In the genomic region with DNA sequence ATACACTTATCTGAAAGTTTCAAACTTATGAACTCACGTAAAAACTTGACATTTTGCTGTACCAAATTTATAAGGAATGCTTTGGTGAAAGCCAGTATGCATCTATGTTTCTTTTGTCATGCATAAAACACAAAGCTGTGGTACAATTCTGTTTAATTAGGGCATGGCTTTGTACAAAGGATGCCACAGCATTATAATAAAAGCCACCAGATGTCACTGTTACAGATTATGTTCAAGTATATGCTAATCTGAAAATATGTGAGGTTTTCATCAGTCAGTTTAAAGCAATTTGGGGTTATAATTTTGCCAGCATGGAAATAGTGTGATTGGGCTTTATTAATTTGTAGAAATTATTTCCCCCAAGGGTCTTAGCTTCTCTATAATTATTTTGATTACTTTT, we compare ENCODE assay signal across 8 cellular contexts.
DNase-seq lines count a peak whose midpoint lies in the region; ATAC-seq and TF ChIP-seq lines count a peak whose summit lies in the region.

No MANE protein-coding gene starts in this region.

- H3K4me2 ChIP-seq in DND-41 (ENCODE audit: insufficient read depth, low read length) (no peak overlapping the region), OCI-LY3 (ENCODE audit: low read length) (no peak overlapping the region)

- no peak overlapping the region for H3K4me3 ChIP-seq in DND-41 (ENCODE audit: low read depth in 1 of 2, low read length in 2 of 2)
- no peak overlapping the region for H3K4me3 ChIP-seq in OCI-LY3 (ENCODE audit: low read length)

- H3K27me3 ChIP-seq in DND-41 (ENCODE audit: insufficient read depth, low read length, poor library complexity), result no peaks in the 10 kb centered on the region
- H3K27me3 ChIP-seq in OCI-LY3 (ENCODE audit: low read depth, low read length), result no peaks in the 10 kb centered on the region

- H3K36me3 ChIP-seq in DND-41 (ENCODE audit: insufficient read depth, low read length) (no peaks in the 10 kb centered on the region), OCI-LY3 (replicated peaks; ENCODE audit: low read depth, low read length) (no peaks in the 10 kb centered on the region)

- no peaks in the 10 kb centered on the region for H3K79me2 ChIP-seq in DND-41 (ENCODE audit: insufficient read depth, low read length)
- H3K79me2 ChIP-seq in OCI-LY3 (ENCODE audit: low read length), result no peaks in the 10 kb centered on the region

- no peak overlapping the region for H3K9ac ChIP-seq in DND-41 (ENCODE audit: low read depth, low read length)
- no peak overlapping the region for H3K9ac ChIP-seq in OCI-LY3 (ENCODE audit: low read length)

- POLR2A ChIA-PET in WTC11 (lab: Charles Lee), result no interaction called here

- no peaks in the 10 kb centered on the region for H3K9me3 Mint-ChIP-seq in WTC11

- H3K9me3 ChIP-seq in DND-41 (ENCODE audit: insufficient read depth, low read length, severe bottlenecking), result no peaks in the 10 kb centered on the region
- H3K9me3 ChIP-seq in OCI-LY3 (ENCODE audit: insufficient read depth, low read length), result no peaks in the 10 kb centered on the region

- TF ChIP-seq CTCF in DND-41 (IDR thresholded peaks at IDR 0.05; ENCODE audit: borderline replicate concordance, extremely low read depth, low read length, poor library complexity, severe bottlenecking), result peak; percentile 61
- TF ChIP-seq CTCF in OCI-LY3 (IDR thresholded peaks at IDR 0.05; ENCODE audit: low read depth, low read length), result peak; percentile 70
- no peak for TF ChIP-seq CTCF in WTC11 (IDR thresholded peaks at IDR 0.05)

- H3K4me1 Mint-ChIP-seq in WTC11, result peaks cover 4% of the 10 kb centered on the region; the same call in 1 of the 2 replicates

- H2AFZ ChIP-seq in DND-41 (ENCODE audit: low read depth, low read length) (no peak overlapping the region), OCI-LY3 (ENCODE audit: low read depth, low read length) (no peak overlapping the region)

- H4K20me1 ChIP-seq in DND-41 (ENCODE audit: insufficient read depth, low read length) (no peaks in the 10 kb centered on the region), OCI-LY3 (ENCODE audit: insufficient read depth, low read length) (no peaks in the 10 kb centered on the region)

- no peak overlapping the region for H3K27ac Mint-ChIP-seq in WTC11

- H3K27ac ChIP-seq in DND-41 (ENCODE audit: low read length) (no peak overlapping the region), OCI-LY3 (ENCODE audit: low read length) (no peak overlapping the region)

- H3K4me1 ChIP-seq in DND-41 (ENCODE audit: insufficient read depth, low read length) (no peaks in the 10 kb centered on the region), OCI-LY3 (ENCODE audit: low read length) (no peaks in the 10 kb centered on the region)

- ATAC-seq in DND-41 (ENCODE audit: insufficient read depth, low read depth) (peak; percentile 74), GM21576 (IDR thresholded peaks at IDR 0.05; ENCODE audit: unreplicated experiment) (peak; percentile 49), WTC11 (no peak), GM21515 (IDR thresholded peaks at IDR 0.05; ENCODE audit: unreplicated experiment) (no peak)

- no peak for DNase-seq in DND-41
- DNase-seq in hepatic stellate cell (ENCODE audit: low spot score), result peak; percentile 2
- no peak for DNase-seq in NCI-H226
- DNase-seq in NK-92 treated with Interleukin-12 subunit alpha and Interleukin-12 subunit beta, amount 100 ng/mL, for 24 hours (lab: John Stamatoyannopoulos, UW), result no peak
- DNase-seq in WTC11 (ENCODE audit: low spot score), result no peak

- CTCF ChIA-PET in WTC11 (lab: Charles Lee), result interaction anchor here (1.3 kb wide), 1 partner anchor 179 kb away, joined by 3 read pairs; no protein-coding TSS in a partner anchor

- H3K4me3 Mint-ChIP-seq in WTC11, result no peak overlapping the region

- no peaks in the 10 kb centered on the region for H3K36me3 Mint-ChIP-seq in WTC11

- no peaks in the 10 kb centered on the region for H3K27me3 Mint-ChIP-seq in WTC11 (ENCODE audit: low read depth)

TF ChIP-seq in WTC11, 78 proteins besides CTCF, POLR2A, EP300 and RAD21:
- TF ChIP-seq, protein P1, sequence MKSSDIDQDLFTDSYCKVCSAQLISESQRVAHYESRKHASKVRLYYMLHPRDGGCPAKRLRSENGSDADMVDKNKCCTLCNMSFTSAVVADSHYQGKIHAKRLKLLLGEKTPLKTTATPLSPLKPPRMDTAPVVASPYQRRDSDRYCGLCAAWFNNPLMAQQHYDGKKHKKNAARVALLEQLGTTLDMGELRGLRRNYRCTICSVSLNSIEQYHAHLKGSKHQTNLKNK (CRISPR knock-in tag; IDR thresholded peaks at IDR 0.05), result no peak
- TF ChIP-seq CBFB (CRISPR knock-in tag; IDR thresholded peaks at IDR 0.05; ENCODE audit: low read depth) (no peak), JUN (CRISPR knock-in tag; IDR thresholded peaks at IDR 0.05) (no peak), GRHL2 (CRISPR knock-in tag; IDR thresholded peaks at IDR 0.05; ENCODE audit: insufficient replicate concordance, severe bottlenecking) (no peak), RORB (CRISPR knock-in tag; IDR thresholded peaks at IDR 0.05) (no peak)
- TF ChIP-seq, protein P2, sequence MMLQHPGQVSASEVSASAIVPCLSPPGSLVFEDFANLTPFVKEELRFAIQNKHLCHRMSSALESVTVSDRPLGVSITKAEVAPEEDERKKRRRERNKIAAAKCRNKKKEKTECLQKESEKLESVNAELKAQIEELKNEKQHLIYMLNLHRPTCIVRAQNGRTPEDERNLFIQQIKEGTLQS (CRISPR knock-in tag; conservative IDR thresholded peaks at IDR 0.05), result no peak

Comparison
In these comparisons a context has a peak if more than half of its experiments do, and no peak if none do; other contexts are left out.
1. ATAC-seq: peak in DND-41 (single experiment) and GM21576 (single experiment); none in WTC11 (single experiment) and GM21515 (single experiment).